ENCODE assay signal across 8 cellular contexts in genomic region chr2:148814143-148814852, GRCh38.
DNase-seq lines count a peak whose midpoint lies in the region; ATAC-seq and TF ChIP-seq lines count a peak whose summit lies in the region.
"Had no signal": no experiment of that assay in that cellular context is flagged by ENCODE, and none has a peak within 500 bp of the region (broad histone marks: within the 10 kb centered on the region; RNA-seq: fewer than 3 reads in every experiment).

No MANE protein-coding gene starts in this region.

- H3K4me3 ChIP-seq in Loucy (ENCODE audit: low read length, poor library complexity, severe bottlenecking) (no peak overlapping the region), endodermal cell (ENCODE audit: low read length) (no peak overlapping the region), lower leg skin (ENCODE audit: low read depth, poor library complexity, severe bottlenecking) (no peak overlapping the region)
- H3K4me3 ChIP-seq: smooth muscle cell had no signal

- no peaks in the 10 kb centered on the region for H3K9me3 Mint-ChIP-seq in endodermal cell

- H3K27me3 Mint-ChIP-seq in endodermal cell (ENCODE audit: insufficient read depth): peaks cover 2% of the 10 kb centered on the region

- H3K9me3 ChIP-seq in Loucy (ENCODE audit: insufficient read depth, low read depth, low read length) (no peaks in the 10 kb centered on the region), endodermal cell (ENCODE audit: control insufficient read depth, low read length) (no peaks in the 10 kb centered on the region)

- H3K4me2 ChIP-seq in Loucy (ENCODE audit: low read depth, low read length, poor library complexity, severe bottlenecking): peak overlapping the region; percentile 28
- H3K4me2 ChIP-seq: smooth muscle cell had no signal

- H3K4me3 Mint-ChIP-seq in endodermal cell: peak overlapping the region; percentile 20

- H3K4me1 Mint-ChIP-seq in endodermal cell: peaks cover 17% of the 10 kb centered on the region

- H2AFZ ChIP-seq in Loucy (ENCODE audit: low read length): peak overlapping the region; percentile 27

- H3K79me2 ChIP-seq in Loucy (ENCODE audit: insufficient read depth, low read length): no peaks in the 10 kb centered on the region

- H3K27ac ChIP-seq in endodermal cell (ENCODE audit: low read depth, low read length): no peak overlapping the region

- H3K9me2 ChIP-seq in Loucy (replicated peaks; ENCODE audit: low read depth, low read length): no peaks in the 10 kb centered on the region

- WGBS in endodermal cell (ENCODE audit: insufficient coverage in 1 of 2, insufficient read length in 1 of 2), 2 experiments: 86 to 93% methylated on average over 2 to 6 of the region's 6 CpGs
- 75 to 78% methylated on average over 6 of the region's 6 CpGs for WGBS in lower leg skin, 2 donors

- H3K9ac ChIP-seq in Loucy (ENCODE audit: low read depth, low read length, poor library complexity, severe bottlenecking): no peak overlapping the region
- H3K9ac ChIP-seq in endodermal cell (ENCODE audit: extremely low read depth, low read length, poor library complexity, severe bottlenecking): no peak overlapping the region

- H3K27me3 ChIP-seq in Loucy (ENCODE audit: insufficient read depth, low read length, poor library complexity, severe bottlenecking) (no peaks in the 10 kb centered on the region), endodermal cell (ENCODE audit: control insufficient read depth, insufficient read depth, low read length, poor library complexity, severe bottlenecking) (no peaks in the 10 kb centered on the region)

- no peaks in the 10 kb centered on the region for H3K36me3 Mint-ChIP-seq in endodermal cell (ENCODE audit: low read depth)

- ATAC-seq in GM19438 (IDR thresholded peaks at IDR 0.05; ENCODE audit: low read depth, unreplicated experiment) (peak; percentile 19), GM18858 (IDR thresholded peaks at IDR 0.05; ENCODE audit: unreplicated experiment) (no peak)

- DNase-seq in endodermal cell (no peak), smooth muscle cell of the brain vasculature (ENCODE audit: low read depth, low spot score) (peak; percentile 15), lower leg skin (ENCODE audit: low spot score in 2 of 2) (no peak), SKM-1 treated with dmso at 0.1 percent for 144 hours (lab: John Stamatoyannopoulos, UW; ENCODE audit: unreplicated experiment) (no peak)

- H4K20me1 ChIP-seq in Loucy (ENCODE audit: insufficient read depth, low read length, poor library complexity, severe bottlenecking): no peaks in the 10 kb centered on the region

- intact Hi-C loops in lower leg skin (cut with DNase I; ENCODE audit: low total_unique reads): no loop called here

- no peak for TF ChIP-seq CTCF in Loucy (conservative IDR thresholded peaks at IDR 0.05; ENCODE audit: low read length)
- TF ChIP-seq CTCF in endodermal cell (conservative IDR thresholded peaks at IDR 0.05): no peak
- no peak for TF ChIP-seq CTCF in lower leg skin (IDR thresholded peaks at IDR 0.05)

- TF ChIP-seq POLR2A in lower leg skin (IDR thresholded peaks at IDR 0.05): no peak

- H3K36me3 ChIP-seq in Loucy (ENCODE audit: insufficient read depth, low read length): no peaks in the 10 kb centered on the region
- H3K36me3 ChIP-seq in endodermal cell (ENCODE audit: control insufficient read depth, insufficient read depth, low read length): no peaks in the 10 kb centered on the region

- H3K27ac Mint-ChIP-seq in endodermal cell: peak overlapping the region; percentile 41

- peaks cover 4% of the 10 kb centered on the region for H3K4me1 ChIP-seq in Loucy (ENCODE audit: insufficient read depth, low read length, poor library complexity, severe bottlenecking)
- no peaks in the 10 kb centered on the region for H3K4me1 ChIP-seq in endodermal cell (ENCODE audit: control insufficient read depth, insufficient read depth, low read length)

- no peaks in the 10 kb centered on the region for H3F3A ChIP-seq in Loucy (ENCODE audit: low read depth)
